Comparison of ENCODE assay signal across 1 cellular context in the genomic region with DNA sequence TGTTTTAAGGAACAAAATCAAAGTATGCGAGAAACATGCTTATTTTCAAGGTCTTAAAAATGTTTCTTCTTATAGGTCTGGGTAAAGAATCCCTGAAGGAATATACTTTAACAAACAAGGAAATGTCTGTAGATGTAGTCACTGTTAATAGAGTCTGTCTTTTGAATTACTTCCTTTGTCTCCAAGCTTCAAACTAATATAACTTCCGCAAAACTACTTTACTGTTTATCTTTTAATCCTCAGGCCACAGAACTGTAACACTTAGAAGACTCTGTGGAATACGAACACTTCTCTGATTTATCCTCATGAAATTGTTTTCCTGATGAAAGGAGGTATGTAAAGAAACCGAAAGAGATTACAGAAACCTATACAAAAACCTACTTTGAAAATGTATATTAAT.
TF ChIP-seq lines count a peak whose summit lies in the region.

No MANE protein-coding gene starts in this region.

TF ChIP-seq in IMR-90, 13 proteins besides CTCF, POLR2A, EP300 and RAD21 (continued from another document):
- TF ChIP-seq, protein P1, sequence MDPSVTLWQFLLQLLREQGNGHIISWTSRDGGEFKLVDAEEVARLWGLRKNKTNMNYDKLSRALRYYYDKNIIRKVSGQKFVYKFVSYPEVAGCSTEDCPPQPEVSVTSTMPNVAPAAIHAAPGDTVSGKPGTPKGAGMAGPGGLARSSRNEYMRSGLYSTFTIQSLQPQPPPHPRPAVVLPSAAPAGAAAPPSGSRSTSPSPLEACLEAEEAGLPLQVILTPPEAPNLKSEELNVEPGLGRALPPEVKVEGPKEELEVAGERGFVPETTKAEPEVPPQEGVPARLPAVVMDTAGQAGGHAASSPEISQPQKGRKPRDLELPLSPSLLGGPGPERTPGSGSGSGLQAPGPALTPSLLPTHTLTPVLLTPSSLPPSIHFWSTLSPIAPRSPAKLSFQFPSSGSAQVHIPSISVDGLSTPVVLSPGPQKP (IDR thresholded peaks at IDR 0.05; ENCODE audit: borderline replicate concordance, low read depth, low read length), result no peak
- TF ChIP-seq, protein P2, sequence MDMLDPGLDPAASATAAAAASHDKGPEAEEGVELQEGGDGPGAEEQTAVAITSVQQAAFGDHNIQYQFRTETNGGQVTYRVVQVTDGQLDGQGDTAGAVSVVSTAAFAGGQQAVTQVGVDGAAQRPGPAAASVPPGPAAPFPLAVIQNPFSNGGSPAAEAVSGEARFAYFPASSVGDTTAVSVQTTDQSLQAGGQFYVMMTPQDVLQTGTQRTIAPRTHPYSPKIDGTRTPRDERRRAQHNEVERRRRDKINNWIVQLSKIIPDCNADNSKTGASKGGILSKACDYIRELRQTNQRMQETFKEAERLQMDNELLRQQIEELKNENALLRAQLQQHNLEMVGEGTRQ (IDR thresholded peaks at IDR 0.05; ENCODE audit: low read depth, low read length), result no peak
- no peak for TF ChIP-seq MAZ (IDR thresholded peaks at IDR 0.05; ENCODE audit: borderline replicate concordance, low read depth, low read length)
- no peak for TF ChIP-seq SMC3 (IDR thresholded peaks at IDR 0.05; ENCODE audit: low read depth, low read length)
- no peak for TF ChIP-seq NFE2L2 (IDR thresholded peaks at IDR 0.05; ENCODE audit: low read depth, low read length)
- TF ChIP-seq RFX5 (IDR thresholded peaks at IDR 0.05; ENCODE audit: low read depth, low read length), result no peak
